ENCODE assay signal across 23 cellular contexts in the genomic region with DNA sequence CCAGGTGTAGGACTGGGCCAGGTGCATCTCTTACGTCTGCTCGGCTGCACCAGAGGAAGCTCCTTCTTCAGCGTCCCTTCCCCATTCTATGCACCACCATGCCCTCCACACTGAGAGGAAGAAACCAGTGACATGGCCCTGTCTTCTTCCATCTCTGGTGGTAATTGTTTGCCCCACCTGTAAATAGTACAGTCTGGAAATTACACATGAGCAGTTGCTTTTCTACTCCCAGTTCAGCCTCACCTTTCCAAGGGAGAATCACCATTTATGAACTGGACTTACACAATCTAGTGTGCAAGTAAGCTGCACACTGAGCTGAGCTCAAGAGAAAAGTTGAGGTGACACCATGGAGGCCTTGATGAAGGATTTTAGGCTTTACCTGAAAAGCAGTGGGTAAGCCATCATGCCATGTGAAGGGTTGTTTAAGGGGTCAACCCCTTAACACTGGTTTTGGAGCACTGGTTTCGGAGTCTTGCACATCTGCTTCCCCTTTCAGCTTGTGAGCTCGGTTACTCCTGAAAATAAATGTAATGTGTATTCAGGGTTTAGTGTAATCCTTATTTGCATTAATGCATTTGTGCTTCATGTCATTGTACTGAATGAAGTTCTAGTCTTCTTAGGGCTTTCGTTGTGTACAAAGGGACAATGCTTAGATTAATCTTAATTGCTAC. TPM values are rescaled to one million over a fixed set of nuclear protein-coding genes. Genes with fewer than 3 reads are reported as not detected.
"Had no signal": no experiment of that assay in that cellular context is flagged by ENCODE, and none has a peak within 500 bp of the region (broad histone marks: within the 10 kb centered on the region; RNA-seq: fewer than 3 reads in every experiment).

No MANE protein-coding gene starts in this region.

- DNase-seq: IMR-90, Kasumi-1, KG1, MM.1S, NCI-H1105, NCI-H1417, NCI-H1436 treated with DMSO at 0.1 percent for 48 hours, NCI-H1694, NCI-H187 treated with DMSO at 0.1 percent for 48 hours, NCI-H2029 treated with DMSO at 0.1 percent for 48 hours, NCI-H2171 treated with DMSO at 0.1 percent for 48 hours, NCI-H345, NCI-H446 treated with DMSO at 0.1 percent for 48 hours, NCI-H510A treated with DMSO at 0.1 percent for 48 hours, NCI-H774, RPMI8226, SHP77, SK-N-SH, SW 1271 had no signal

- ATAC-seq: HepG2 had no signal

- H3K9ac ChIP-seq: SK-N-SH had no signal

- H3K4me2 ChIP-seq: SK-N-SH had no signal

- H3K9me3 ChIP-seq: SK-N-SH had no signal

- H3K9me2 ChIP-seq: SK-N-SH had no signal

- FAIRE-seq: HepG2, RCC 7860 had no signal

RNA-seq across cellular contexts. Expression of gene ZNF536, which starts 22.4 kb away (rescaled TPM):
- total RNA-seq: HepG2, HT1080, IMR-90, M059J had no signal
